ENCODE assay signal across 9 cellular contexts in the genomic region with DNA sequence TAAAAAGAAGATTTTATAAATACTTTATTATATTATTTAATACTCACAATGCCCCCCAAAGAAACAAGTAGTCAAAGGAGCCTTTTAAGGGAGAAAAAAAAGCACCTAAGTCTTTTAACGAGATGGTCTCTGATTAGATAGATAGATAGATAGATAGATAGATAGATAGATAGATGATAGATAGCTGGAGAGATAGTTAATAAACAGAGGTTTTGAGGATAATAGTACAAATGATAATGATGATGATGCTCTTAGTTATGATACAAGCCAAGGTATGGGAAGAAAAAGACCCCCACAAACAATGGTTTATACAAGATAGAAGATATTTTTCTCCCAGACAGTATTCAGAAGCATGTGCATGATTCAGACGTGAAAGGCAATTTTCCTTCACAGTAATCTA.
"Had no signal": no experiment of that assay in that cellular context is flagged by ENCODE, and none has a peak within 500 bp of the region (broad histone marks: within the 10 kb centered on the region; RNA-seq: fewer than 3 reads in every experiment).

No MANE protein-coding gene starts in this region.

- H3K9ac ChIP-seq: GM23248 had no signal

- ATAC-seq: HCT116, HepG2 had no signal

- H3K4me1 Mint-ChIP-seq: IgD-negative memory B cell had no signal

- H3K36me3 ChIP-seq: HAP-1 had no signal

- H2AFZ ChIP-seq: GM23248 had no signal

- H3K27ac Mint-ChIP-seq: IgD-negative memory B cell had no signal

- H3K27ac ChIP-seq: GM23248, HL-60 had no signal

- FAIRE-seq: HepG2 had no signal

- H3K4me3 ChIP-seq: GM23248, HAP-1 had no signal

- DNase-seq: GM23248, GOT3, H7, KG1 had no signal

- H3K9me3 ChIP-seq: HAP-1 had no signal

- H3K9me3 Mint-ChIP-seq: IgD-negative memory B cell had no signal

- H3K4me3 Mint-ChIP-seq: IgD-negative memory B cell had no signal
